ENCODE assay signal across 22 cellular contexts in the genomic region with DNA sequence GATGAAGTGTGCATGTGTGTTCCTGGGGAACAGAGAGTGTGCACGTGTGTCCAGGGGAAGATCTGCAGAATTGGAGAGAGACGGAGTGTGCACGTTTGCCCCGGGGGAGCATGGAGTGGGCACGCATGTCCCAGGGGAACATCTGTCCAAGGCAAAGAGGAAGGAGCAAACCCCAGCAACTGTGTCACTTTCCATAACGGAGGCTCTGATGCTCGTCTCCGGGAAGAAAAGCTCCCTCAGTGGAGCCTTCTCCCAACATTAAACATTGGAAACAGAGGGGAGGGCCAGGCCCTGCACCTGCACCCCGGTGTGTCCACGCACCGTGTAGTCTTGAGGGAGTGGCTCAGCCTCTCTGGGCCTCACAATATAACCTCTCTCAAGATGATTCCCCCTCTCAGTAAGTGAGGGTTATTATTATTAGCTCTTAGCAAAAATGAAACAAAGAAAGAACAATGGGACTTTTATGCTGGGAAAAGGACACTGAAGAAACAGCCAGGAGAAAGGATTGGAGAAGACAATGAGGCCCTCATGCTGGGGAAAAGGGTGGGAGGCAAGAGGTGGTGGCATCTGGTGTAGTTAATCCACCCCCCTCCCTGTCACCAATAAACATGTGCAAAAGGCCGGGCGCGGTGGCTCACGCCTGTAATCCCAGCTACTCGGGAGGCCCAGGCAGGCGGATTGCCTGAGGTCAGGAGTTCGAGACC.
DNase-seq lines count a peak whose midpoint lies in the region; ATAC-seq and TF ChIP-seq lines count a peak whose summit lies in the region.
"Had no signal": no experiment of that assay in that cellular context is flagged by ENCODE, and none has a peak within 500 bp of the region (broad histone marks: within the 10 kb centered on the region; RNA-seq: fewer than 3 reads in every experiment).

No MANE protein-coding gene starts in this region.

- ATAC-seq in HG03342 (IDR thresholded peaks at IDR 0.05; ENCODE audit: unreplicated experiment) (no peak), GM21529 (IDR thresholded peaks at IDR 0.05; ENCODE audit: unreplicated experiment) (no peak)
- ATAC-seq: activated CD4-positive, CD25-positive, alpha-beta regulatory T cell treated with anti-CD3 and anti-CD28 coated beads, Interleukin-2, amount 50 U/mL, for 24 hours; activated CD8-positive, alpha-beta T cell treated with anti-CD3 and anti-CD28 coated beads for 36 hours; left ventricle myocardium superior; right cardiac atrium had no signal

- no peaks in the 10 kb centered on the region for H3K27me3 ChIP-seq in WERI-Rb-1 (ENCODE audit: insufficient read depth, low read depth, severe bottlenecking)

- TF ChIP-seq CTCF in WERI-Rb-1 (IDR thresholded peaks at IDR 0.05; ENCODE audit: low read depth, low read length): no peak

- peak; percentile 11 for DNase-seq in GF-D8 (lab: John Stamatoyannopoulos, UW)
- peak; percentile 65 for DNase-seq in WERI-Rb-1
- peak; percentile 66 for DNase-seq in inferior parietal cortex (ENCODE audit: extremely low spot score)
- peak; percentile 93 for DNase-seq in putamen (ENCODE audit: low spot score)
- no peak for DNase-seq in NCI-H128 (lab: John Stamatoyannopoulos, UW; ENCODE audit: unreplicated experiment)
- no peak for DNase-seq in DMS53 treated with DMSO at 0.1 percent for 48 hours (lab: John Stamatoyannopoulos, UW; ENCODE audit: unreplicated experiment)
- DNase-seq: activated naive CD4-positive, alpha-beta T cell treated with anti-CD3 and anti-CD28 coated beads for 36 hours; activated T-cell treated with anti-CD3 and anti-CD28 coated beads, Interleukin-2, amount 50 U/mL, for 24 hours; CD4-positive, alpha-beta memory T cell; DMS53; KBM-7; left ventricle myocardium superior; NCI-H2029 treated with DMSO at 0.1 percent for 48 hours; RPMI8226; T1000 had no signal

- H3K9me3 ChIP-seq in WERI-Rb-1 (ENCODE audit: severe bottlenecking): peaks cover 12% of the 10 kb centered on the region
- H3K9me3 ChIP-seq: neutrophil had no signal

- H3K27ac ChIP-seq in WERI-Rb-1: peak overlapping the region; percentile 56
- H3K27ac ChIP-seq: neutrophil, thoracic aorta had no signal

- no peak overlapping the region for H3K4me3 ChIP-seq in WERI-Rb-1 (ENCODE audit: low read depth, low read length)
- H3K4me3 ChIP-seq: thoracic aorta had no signal

- H3K36me3 ChIP-seq in WERI-Rb-1: peaks cover 16% of the 10 kb centered on the region
- H3K36me3 ChIP-seq: neutrophil, thoracic aorta had no signal

Comparison
In these comparisons a context has a peak if more than half of its experiments do, and no peak if none do; other contexts are left out.
1. DNase-seq: peak in GF-D8 (single experiment), WERI-Rb-1 (single experiment), inferior parietal cortex (single experiment) and putamen (single experiment); none in NCI-H128 (single experiment) and DMS53 treated with DMSO at 0.1 percent for 48 hours (single experiment).